In the genomic region with DNA sequence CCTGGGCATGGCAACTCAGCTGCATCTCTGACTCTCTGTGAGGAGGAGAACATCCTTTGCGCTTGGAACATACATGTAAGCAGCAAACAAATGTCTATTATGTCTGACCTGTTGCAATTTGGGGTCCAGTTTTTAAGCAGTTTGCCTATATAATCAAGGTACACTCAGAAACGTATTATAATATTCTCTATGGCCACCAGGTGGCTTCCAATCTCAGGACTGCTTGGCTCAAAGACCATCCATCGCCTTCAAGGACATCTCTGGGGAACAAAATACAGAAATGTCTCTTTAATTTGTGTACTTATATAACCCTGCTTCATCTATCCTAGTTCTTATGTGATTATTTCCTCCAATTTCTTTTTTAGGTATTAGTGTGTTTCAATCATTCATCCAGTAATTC, we compare ENCODE assay signal across 8 cellular contexts.
DNase-seq lines count a peak whose midpoint lies in the region; ATAC-seq and TF ChIP-seq lines count a peak whose summit lies in the region.

No MANE protein-coding gene starts in this region.

- no peaks in the 10 kb centered on the region for H3K36me3 ChIP-seq in thyroid gland

- ATAC-seq in GM19043 (IDR thresholded peaks at IDR 0.05; ENCODE audit: low read depth, unreplicated experiment) (peak; percentile 81), HG03571 (IDR thresholded peaks at IDR 0.05; ENCODE audit: unreplicated experiment) (peak; percentile 67), HG03095 (IDR thresholded peaks at IDR 0.05; ENCODE audit: unreplicated experiment) (no peak)

- intact Hi-C loops in thyroid gland (cut with DNase I) = no loop called here

- peak; percentile 17 for DNase-seq in ACHN
- DNase-seq in astrocyte of the hippocampus (ENCODE audit: low read depth, low spot score) = peak; percentile 5
- DNase-seq in thyroid gland = peak; percentile 2
- no peak for DNase-seq in putamen (ENCODE audit: low spot score)
- no peak for DNase-seq in NOMO-1 treated with DMSO at 0.1 percent for 48 hours (lab: John Stamatoyannopoulos, UW; ENCODE audit: unreplicated experiment)

- TF ChIP-seq CTCF in thyroid gland (IDR thresholded peaks at IDR 0.05) = peak in 5 of 6 experiments; percentile 21 to 57 (median 41)

- H3K4me1 ChIP-seq in thyroid gland = no peaks in the 10 kb centered on the region

- no peak overlapping the region for H3K4me3 ChIP-seq in thyroid gland (replicated peaks in 1 of 3)

- H3K27ac ChIP-seq in thyroid gland = no peak overlapping the region

- no peaks in the 10 kb centered on the region for H3K27me3 ChIP-seq in thyroid gland

- TF ChIP-seq POLR2A in thyroid gland (IDR thresholded peaks at IDR 0.05) = no peak

- 54 to 60% methylated on average over 3 of the region's 3 CpGs for WGBS in thyroid gland, 2 donors

- H3K9me3 ChIP-seq in thyroid gland = no peaks in the 10 kb centered on the region

- in situ Hi-C loops in ACHN (cut with HindIII; ENCODE audit: low pct_ligation_motif_present, low pct_unique_long_range_greater_than_20kb, low sequenced_read_pairs) = no loop called here

Comparison
In these comparisons a context has a peak if more than half of its experiments do, and no peak if none do; other contexts are left out.
1. DNase-seq: peak in ACHN (single experiment), astrocyte of the hippocampus (single experiment) and thyroid gland (2 of 2); none in putamen (single experiment) and NOMO-1 treated with DMSO at 0.1 percent for 48 hours (single experiment).